In genomic region chr18:73840319-73841065, GRCh38 we compare ENCODE assay signal across 20 cellular contexts.
DNase-seq lines count a peak whose midpoint lies in the region; FAIRE-seq and TF ChIP-seq lines count a peak whose summit lies in the region.
"Had no signal": no experiment of that assay in that cellular context is flagged by ENCODE, and none has a peak within 500 bp of the region (broad histone marks: within the 10 kb centered on the region; RNA-seq: fewer than 3 reads in every experiment).

No MANE protein-coding gene starts in this region.

- intact Hi-C loops in OCI-LY7 (cut with micrococcal nuclease; ENCODE audit: unreplicated experiment), result loop anchor here (5.0 kb wide), 1 partner anchor 1078 kb away; no protein-coding TSS in a partner anchor

- peak; percentile 17 for DNase-seq in NCI-H748 (lab: John Stamatoyannopoulos, UW; ENCODE audit: unreplicated experiment)
- no peak for DNase-seq in NCI-H748 treated with DMSO at 0.1 percent for 48 hours (lab: John Stamatoyannopoulos, UW)
- no peak for DNase-seq in bronchial epithelial cell (ENCODE audit: low read depth)
- peak; percentile 48 for DNase-seq in left kidney (ENCODE audit: low read depth, low spot score)
- no peak for DNase-seq in OCI-LY7 (ENCODE audit: low spot score)
- DNase-seq in kidney glomerular epithelial cell (lab: John Stamatoyannopoulos, UW), result no peak
- no peak for DNase-seq in GM19238 (ENCODE audit: insufficient read length, low spot score)
- no peak for DNase-seq in NCI-H524 (lab: John Stamatoyannopoulos, UW)
- DNase-seq: GF-D8, GOT3, NCI-H1105, NCI-H187 treated with DMSO at 0.1 percent for 48 hours, NCI-H510A treated with DMSO at 0.1 percent for 48 hours, PC-3, SJCRH30 had no signal

- CTCF ChIA-PET in OCI-LY7 (lab: Charles Lee; ENCODE audit: unreplicated experiment), result no interaction called here

- no peak overlapping the region for H3K4me2 ChIP-seq in OCI-LY7 (ENCODE audit: low read length)
- H3K4me2 ChIP-seq: BLaER1 treated with 17β-estradiol and CSF1 and Interleukin-3, amounts not matched to agents 10 nM and 100 nM; KMS-11 had no signal

- TF ChIP-seq CTCF in bronchial epithelial cell (IDR thresholded peaks at IDR 0.05; ENCODE audit: insufficient read depth, low read length, severe bottlenecking) (no peak), OCI-LY7 (conservative IDR thresholded peaks at IDR 0.05; ENCODE audit: low read length) (no peak)

- BruUV-seq in OCI-LY7 (replicated peaks; lab: Mats Ljungman, UMichigan), result no TSS peak

- H3K36me3 ChIP-seq in bronchial epithelial cell (ENCODE audit: control insufficient read depth, insufficient read depth, low read length) (no peaks in the 10 kb centered on the region), OCI-LY7 (ENCODE audit: insufficient read depth, low read length) (no peaks in the 10 kb centered on the region)
- H3K36me3 ChIP-seq: BLaER1 treated with 17β-estradiol and CSF1 and Interleukin-3, amounts not matched to agents 10 nM and 100 nM; SJCRH30 had no signal

- no peak overlapping the region for H2AFZ ChIP-seq in OCI-LY7 (ENCODE audit: low read length)

- H3K79me2 ChIP-seq in OCI-LY7 (ENCODE audit: insufficient read depth, low read depth, low read length), result no peaks in the 10 kb centered on the region

- POLR2A ChIA-PET in OCI-LY7 (lab: Charles Lee), result no interaction called here

- H3K9me3 ChIP-seq in OCI-LY7 (ENCODE audit: low read length), result no peaks in the 10 kb centered on the region
- H3K9me3 ChIP-seq: BLaER1 treated with 17β-estradiol and CSF1 and Interleukin-3, amounts not matched to agents 10 nM and 100 nM; SJCRH30 had no signal

- no peaks in the 10 kb centered on the region for H3K9me2 ChIP-seq in OCI-LY7 (ENCODE audit: insufficient read depth, low read length)

- no peaks in the 10 kb centered on the region for H3K27me3 ChIP-seq in bronchial epithelial cell (ENCODE audit: control insufficient read depth, insufficient read depth, low read length)
- H3K27me3 ChIP-seq: BLaER1 treated with 17β-estradiol and CSF1 and Interleukin-3, amounts not matched to agents 10 nM and 100 nM; SJCRH30 had no signal

- H3K4me1 ChIP-seq in OCI-LY7 (ENCODE audit: insufficient read depth, low read length, poor library complexity, severe bottlenecking), result no peaks in the 10 kb centered on the region
- H3K4me1 ChIP-seq: SJCRH30 had no signal

- peak; percentile 36 for FAIRE-seq in bronchial epithelial cell (lab: Jason Lieb, UNC)
- FAIRE-seq: A204.1, GM12891 had no signal

- H3K4me3 ChIP-seq in bronchial epithelial cell (ENCODE audit: low read depth, low read length) (no peak overlapping the region), OCI-LY7 (ENCODE audit: low read depth, low read length, poor library complexity, severe bottlenecking) (no peak overlapping the region)
- H3K4me3 ChIP-seq: BLaER1 treated with 17β-estradiol and CSF1 and Interleukin-3, amounts not matched to agents 10 nM and 100 nM; SJCRH30 had no signal

- no peaks in the 10 kb centered on the region for H4K20me1 ChIP-seq in OCI-LY7 (ENCODE audit: insufficient read depth, low read length)
- H4K20me1 ChIP-seq: BLaER1 treated with 17β-estradiol and CSF1 and Interleukin-3, amounts not matched to agents 10 nM and 100 nM had no signal

- H3K27ac ChIP-seq in OCI-LY7 (ENCODE audit: low read depth, low read length, poor library complexity, severe bottlenecking), result no peak overlapping the region
- H3K27ac ChIP-seq: BLaER1 treated with 17β-estradiol and CSF1 and Interleukin-3, amounts not matched to agents 10 nM and 100 nM; KMS-11; RWPE1; SJCRH30 had no signal

Comparison
In these comparisons a context has a peak if more than half of its experiments do, and no peak if none do; other contexts are left out.
1. DNase-seq: peak in NCI-H748 (single experiment) and left kidney (single experiment); none in NCI-H748 treated with DMSO at 0.1 percent for 48 hours (single experiment), bronchial epithelial cell (single experiment), OCI-LY7 (single experiment), kidney glomerular epithelial cell (single experiment), GM19238 (single experiment) and NCI-H524 (0 of 2).